ENCODE assay signal across 20 cellular contexts in genomic region chr4:164251257-164251656, GRCh38.
DNase-seq lines count a peak whose midpoint lies in the region; ATAC-seq and TF ChIP-seq lines count a peak whose summit lies in the region.
"Had no signal": no experiment of that assay in that cellular context is flagged by ENCODE, and none has a peak within 500 bp of the region (broad histone marks: within the 10 kb centered on the region; RNA-seq: fewer than 3 reads in every experiment).

No MANE protein-coding gene starts in this region.

- H3K36me3 ChIP-seq in SJCRH30 (no peaks in the 10 kb centered on the region), prostate gland (no peaks in the 10 kb centered on the region)

- intact Hi-C loops in prostate gland (cut with DNase I) = no loop called here

- H3K27me3 ChIP-seq in SJCRH30 (no peaks in the 10 kb centered on the region), prostate gland (replicated peaks; ENCODE audit: insufficient read depth) (no peaks in the 10 kb centered on the region)

- H3K9me3 ChIP-seq in SJCRH30 (replicated peaks) (no peaks in the 10 kb centered on the region), prostate gland (no peaks in the 10 kb centered on the region)

- H3K27ac ChIP-seq in SJCRH30 = peak overlapping the region; percentile 42
- H3K27ac ChIP-seq in prostate gland = no peak overlapping the region
- H3K27ac ChIP-seq: GM23248 had no signal

- H3K4me3 ChIP-seq in SJCRH30 (no peak overlapping the region), prostate gland (no peak overlapping the region), foreskin fibroblast (ENCODE audit: low read depth in 1 of 2, low read length in 2 of 2) (no peak overlapping the region)
- H3K4me3 ChIP-seq: GM23248 had no signal

- H3K4me1 ChIP-seq in SJCRH30 = peaks cover 20% of the 10 kb centered on the region
- H3K4me1 ChIP-seq in prostate gland (replicated peaks) = no peaks in the 10 kb centered on the region

- DNase-seq in NCI-H1048 (lab: John Stamatoyannopoulos, UW) = peak; percentile 88
- peak; percentile 33 to 73 for DNase-seq in SJCRH30
- peak; percentile 62 for DNase-seq in globus pallidus (ENCODE audit: low spot score)
- DNase-seq in prostate gland (ENCODE audit: low spot score) = peak; percentile 5
- no peak for DNase-seq in foreskin fibroblast
- no peak for DNase-seq in stimulated activated naive CD4-positive, alpha-beta T cell (lab: John Stamatoyannopoulos, UW)
- DNase-seq: ACHN; Calu3; CD4-positive, CD25-positive, alpha-beta regulatory T cell; DMS79; GM23248; KBM-7; NCI-H1092; NCI-H82; T-helper 1 cell had no signal

- TF ChIP-seq POLR2A in prostate gland (IDR thresholded peaks at IDR 0.05) = no peak

- WGBS in prostate gland = 37% methylated on average over 7 of the region's 7 CpGs

- TF ChIP-seq CTCF in prostate gland (IDR thresholded peaks at IDR 0.05) = no peak
- TF ChIP-seq CTCF in foreskin fibroblast (IDR thresholded peaks at IDR 0.05; ENCODE audit: low read depth, low read length) = no peak

- ATAC-seq in GM18907 (IDR thresholded peaks at IDR 0.05; ENCODE audit: unreplicated experiment) = no peak
- ATAC-seq: HCT116, Panc1, Right ventricle myocardium inferior, SK-N-SH treated with all-trans-retinoic acid at 6 μM for 48 hours had no signal

Comparison
In these comparisons a context has a peak if more than half of its experiments do, and no peak if none do; other contexts are left out.
1. DNase-seq: peak in NCI-H1048 (single experiment), SJCRH30 (2 of 2), globus pallidus (single experiment) and prostate gland (single experiment); none in foreskin fibroblast (0 of 2) and stimulated activated naive CD4-positive, alpha-beta T cell (0 of 6).